16 cellular contexts compared by ENCODE assay signal in genomic region chr3:11212301-11212613, GRCh38. TPM values are rescaled to one million over a fixed set of nuclear protein-coding genes. Genes with fewer than 3 reads are reported as not detected.
DNase-seq lines count a peak whose midpoint lies in the region; ATAC-seq and TF ChIP-seq lines count a peak whose summit lies in the region.
"Had no signal": no experiment of that assay in that cellular context is flagged by ENCODE, and none has a peak within 500 bp of the region (broad histone marks: within the 10 kb centered on the region; RNA-seq: fewer than 3 reads in every experiment).

No MANE protein-coding gene starts in this region.

- peaks cover 12% of the 10 kb centered on the region for H3K4me1 ChIP-seq in smooth muscle cell (ENCODE audit: low read depth)

- H3K36me3 ChIP-seq in smooth muscle cell (ENCODE audit: low read depth) = no peaks in the 10 kb centered on the region

- no peak overlapping the region for H3K9ac ChIP-seq in smooth muscle cell (ENCODE audit: low read depth)

- DNase-seq in GM03348 (ENCODE audit: low spot score) (peak; percentile 75), T1000 (lab: John Stamatoyannopoulos, UW) (peak; percentile 8), fibroblast of the aortic adventitia (ENCODE audit: low read depth) (peak; percentile 68), smooth muscle cell (lab: John Stamatoyannopoulos, UW; ENCODE audit: unreplicated experiment) (no peak)
- no peak for DNase-seq in central memory CD4-positive, alpha-beta T cell
- no peak for DNase-seq in effector CD4-positive, alpha-beta T cell
- DNase-seq: activated CD4-positive, alpha-beta memory T cell treated with anti-CD3 and anti-CD28 coated beads, Interleukin-2, amount 10 ng/mL, durations not matched to agents 7 days and 5 days; activated effector memory CD4-positive, alpha-beta T cell treated with Interleukin-2 at 50 U/mL for 16 hours; NCI-H1092; NCI-H2227 treated with DMSO at 0.1 percent for 48 hours; stimulated activated CD4-positive, alpha-beta T cell treated with anti-CD3 and anti-CD28 coated beads, Interleukin-4, amount 100 ng/mL, for 24 hours; stimulated activated naive CD4-positive, alpha-beta T cell had no signal

- no peaks in the 10 kb centered on the region for H3K79me2 ChIP-seq in smooth muscle cell (ENCODE audit: low read depth)

- H3K27me3 ChIP-seq in smooth muscle cell (ENCODE audit: low read depth) = no peaks in the 10 kb centered on the region

- ATAC-seq in HG03025 (IDR thresholded peaks at IDR 0.05; ENCODE audit: low FRiP score, unreplicated experiment) (no peak), GM21447 (IDR thresholded peaks at IDR 0.05; ENCODE audit: unreplicated experiment) (no peak)

- H4K20me1 ChIP-seq in smooth muscle cell (ENCODE audit: low read depth) = no peaks in the 10 kb centered on the region

- H3K9me3 ChIP-seq in smooth muscle cell (replicated peaks; ENCODE audit: low read depth) = no peaks in the 10 kb centered on the region

- H2AFZ ChIP-seq in smooth muscle cell (ENCODE audit: low read depth) = no peak overlapping the region

- 50% methylated on average over 3 of the region's 3 CpGs for WGBS in smooth muscle cell (ENCODE audit: low lambda C conversion rate)

- H3K4me2 ChIP-seq in smooth muscle cell = peak overlapping the region; percentile 80

- peak overlapping the region; percentile 81 for H3K27ac ChIP-seq in smooth muscle cell (ENCODE audit: low read depth)
- H3K27ac ChIP-seq: C4-2B had no signal

- no peak overlapping the region for H3K4me3 ChIP-seq in fibroblast of the aortic adventitia (ENCODE audit: low read depth, low read length)
- no peak overlapping the region for H3K4me3 ChIP-seq in smooth muscle cell

- peaks cover 10% of the 10 kb centered on the region for H3F3A ChIP-seq in smooth muscle cell (ENCODE audit: low read depth)

- TF ChIP-seq CTCF in fibroblast of the aortic adventitia (IDR thresholded peaks at IDR 0.05; ENCODE audit: insufficient read depth, low read length) (no peak), smooth muscle cell (IDR thresholded peaks at IDR 0.05; ENCODE audit: borderline replicate concordance, insufficient read depth, poor library complexity, severe bottlenecking) (no peak)

RNA-seq across cellular contexts. Expression of gene HRH1, which starts 58.0 kb away (rescaled TPM):
- total RNA-seq in fibroblast of the aortic adventitia (ENCODE audit: low replicate concordance) (7.4 and 20.6 TPM in 2 replicates), smooth muscle cell (6.1 and 9.9 TPM in 2 replicates)
- polyA plus RNA-seq in smooth muscle cell = 6.3 and 7.3 TPM in 2 replicates
- total RNA-seq: progenitor cell of endocrine pancreas had no signal

RNA-seq across cellular contexts. Expression of gene ATG7, which starts 59.9 kb away (rescaled TPM):
- total RNA-seq in fibroblast of the aortic adventitia (ENCODE audit: low replicate concordance) (97.9 and 142 TPM in 2 replicates), smooth muscle cell (27.2 and 40.3 TPM in 2 replicates)
- 19.4 and 27.4 TPM in 2 replicates for polyA plus RNA-seq in smooth muscle cell

Comparison
In these comparisons a context has a peak if more than half of its experiments do, and no peak if none do; other contexts are left out.
1. DNase-seq: peak in GM03348 (single experiment), T1000 (single experiment) and fibroblast of the aortic adventitia (single experiment); none in smooth muscle cell (single experiment), central memory CD4-positive, alpha-beta T cell (single experiment) and effector CD4-positive, alpha-beta T cell (single experiment).